In the genomic region with DNA sequence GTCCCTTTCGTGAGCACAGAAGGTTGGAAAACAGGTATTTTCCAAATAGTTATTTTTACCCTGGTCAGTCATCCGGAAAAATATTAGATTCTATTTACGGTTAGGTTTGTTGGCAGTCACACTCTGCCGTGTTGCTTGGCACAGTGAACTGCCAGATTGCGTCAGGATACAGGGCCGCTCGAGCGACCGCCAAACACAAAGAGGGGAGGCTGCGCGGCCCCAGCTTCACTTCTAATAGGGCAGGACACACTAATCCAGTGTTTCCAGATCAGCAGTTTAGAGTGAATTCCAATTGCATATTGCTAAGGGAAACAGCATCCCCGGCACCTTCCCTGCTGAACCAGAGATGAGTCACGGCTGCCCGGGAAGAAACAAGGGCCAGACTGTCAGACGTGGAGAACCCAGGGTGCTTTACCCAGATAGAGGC, we compare ENCODE assay signal across 13 cellular contexts. TPM values are rescaled to one million over a fixed set of nuclear protein-coding genes. Genes with fewer than 3 reads are reported as not detected.
A peak's percentile ranks its signal among the peaks of the same experiment; 100 is the strongest.
DNase-seq lines count a peak whose midpoint lies in the region; ATAC-seq, FAIRE-seq and TF ChIP-seq lines count a peak whose summit lies in the region.
"Had no signal": no experiment of that assay in that cellular context is flagged by ENCODE, and none has a peak within 500 bp of the region (broad histone marks: within the 10 kb centered on the region; RNA-seq: fewer than 3 reads in every experiment).

No MANE protein-coding gene starts in this region.

- H3K36me3 Mint-ChIP-seq in activated naive CD4-positive, alpha-beta T cell treated with anti-CD3 and anti-CD28 coated beads, Interleukin-2, amount 50 U/mL, for 72 hours, result peaks cover 0 to 5% of the 10 kb centered on the region in 2 donors
- H3K36me3 Mint-ChIP-seq in activated T-helper 1 cell treated with anti-CD3 and anti-CD28 coated beads, Interleukin-12 subunit alpha, Interleukin-12 subunit beta, Interleukin-2, Interleukin-4 antibody, amounts not matched to agents 30 ng/mL and 10 ng/mL and 1 ng/mL, durations not matched to agents 14 hours and 24 hours and 36 hours (ENCODE audit: low read depth), result no peaks in the 10 kb centered on the region

- no peaks in the 10 kb centered on the region for H3K9me3 ChIP-seq in keratinocyte (ENCODE audit: control insufficient read depth, low read depth, low read length)
- H3K9me3 ChIP-seq: upper lobe of left lung had no signal

- DNase-seq in A172 (ENCODE audit: low spot score) (peak; percentile 91), HS-5 (ENCODE audit: low read depth) (peak; percentile 72), astrocyte of the spinal cord (ENCODE audit: low read depth, low spot score) (peak; percentile 96), keratinocyte (ENCODE audit: low read depth, low spot score) (peak; percentile 15), SIG-M5 (lab: John Stamatoyannopoulos, UW) (no peak)
- DNase-seq in activated naive CD4-positive, alpha-beta T cell treated with anti-CD3 and anti-CD28 coated beads, Interleukin-2, amount 50 U/mL, for 72 hours (ENCODE audit: low spot score in 2 of 2), result no peak
- no peak for DNase-seq in activated T-helper 1 cell treated with anti-CD3 and anti-CD28 coated beads, Interleukin-12 subunit alpha, Interleukin-12 subunit beta, Interleukin-2, Interleukin-4 antibody, amounts not matched to agents 30 ng/mL and 10 ng/mL and 1 ng/mL, durations not matched to agents 14 hours and 24 hours and 36 hours (ENCODE audit: low spot score)
- DNase-seq: activated CD8-positive, alpha-beta memory T cell treated with anti-CD3 and anti-CD28 coated beads for 24 hours; stimulated activated CD4-positive, alpha-beta T cell treated with anti-CD3 and anti-CD28 coated beads, Interleukin-2, amount 100 ng/mL, for 24 hours; upper lobe of left lung had no signal

- H3K4me3 ChIP-seq in astrocyte of the spinal cord (ENCODE audit: low read depth, low read length) (no peak overlapping the region), keratinocyte (ENCODE audit: control insufficient read depth in 2 of 3, extremely low read depth in 1 of 3, insufficient read depth in 2 of 3, low read depth in 1 of 3, low read length in 3 of 3) (no peak overlapping the region)
- H3K4me3 ChIP-seq: upper lobe of left lung had no signal

- H3K4me3 Mint-ChIP-seq in activated T-helper 1 cell treated with anti-CD3 and anti-CD28 coated beads, Interleukin-12 subunit alpha, Interleukin-12 subunit beta, Interleukin-2, Interleukin-4 antibody, amounts not matched to agents 30 ng/mL and 10 ng/mL and 1 ng/mL, durations not matched to agents 14 hours and 24 hours and 36 hours, result no peak overlapping the region

- in situ Hi-C loops in astrocyte of the spinal cord (cut with HindIII; ENCODE audit: low sequenced_read_pairs), result no loop called here

- H3K36me3 ChIP-seq in keratinocyte (ENCODE audit: control insufficient read depth in 2 of 2, extremely low read depth in 1 of 2, insufficient read depth in 2 of 2, low read length in 2 of 2), result no peaks in the 10 kb centered on the region
- H3K36me3 ChIP-seq: upper lobe of left lung had no signal

- H3K4me1 Mint-ChIP-seq in activated T-helper 1 cell treated with anti-CD3 and anti-CD28 coated beads, Interleukin-12 subunit alpha, Interleukin-12 subunit beta, Interleukin-2, Interleukin-4 antibody, amounts not matched to agents 30 ng/mL and 10 ng/mL and 1 ng/mL, durations not matched to agents 14 hours and 24 hours and 36 hours (ENCODE audit: low read depth), result peaks cover 7% of the 10 kb centered on the region

- H3K9ac ChIP-seq in keratinocyte (ENCODE audit: control insufficient read depth, extremely low read depth, insufficient read depth, low read length), result peak overlapping the region; percentile 26

- H2AFZ ChIP-seq in keratinocyte (ENCODE audit: control insufficient read depth, low read length), result peak overlapping the region; percentile 8

- peak overlapping the region; percentile 11 for H3K27ac ChIP-seq in keratinocyte (ENCODE audit: control insufficient read depth, insufficient read depth, low read length)
- H3K27ac ChIP-seq: C4-2B, upper lobe of left lung had no signal

- dilution Hi-C loops in keratinocyte (cut with MboI; ENCODE audit: extremely low pct_ligation_motif_present, low sequenced_read_pairs), result no loop called here

- H4K20me1 ChIP-seq in keratinocyte (ENCODE audit: control insufficient read depth, extremely low read depth, insufficient read depth, low read length), result no peaks in the 10 kb centered on the region

- H3K79me2 ChIP-seq in keratinocyte (ENCODE audit: control insufficient read depth, insufficient read depth, low read length), result no peaks in the 10 kb centered on the region

- peaks cover 20% of the 10 kb centered on the region for H3K27me3 ChIP-seq in keratinocyte (ENCODE audit: control insufficient read depth, extremely low read depth, insufficient read depth, low read length)
- H3K27me3 ChIP-seq: upper lobe of left lung had no signal

- H3K4me1 ChIP-seq in keratinocyte (ENCODE audit: control insufficient read depth, extremely low read depth, insufficient read depth, low read length), result peaks cover 21% of the 10 kb centered on the region

- ATAC-seq in activated naive CD4-positive, alpha-beta T cell treated with anti-CD3 and anti-CD28 coated beads, Interleukin-2, amount 50 U/mL, for 72 hours, result no peak
- no peak for ATAC-seq in GM19397 (IDR thresholded peaks at IDR 0.05; ENCODE audit: unreplicated experiment)

- intact Hi-C loops in activated T-helper 1 cell treated with anti-CD3 and anti-CD28 coated beads, Interleukin-12 subunit alpha, Interleukin-12 subunit beta, Interleukin-2, Interleukin-4 antibody, amounts not matched to agents 30 ng/mL and 10 ng/mL and 1 ng/mL, durations not matched to agents 14 hours and 24 hours and 36 hours (cut with micrococcal nuclease), result no loop called here

- H3K4me2 ChIP-seq in keratinocyte (ENCODE audit: control insufficient read depth, extremely low read depth, insufficient read depth, low read depth, low read length), result peak overlapping the region; percentile 52

- peaks cover 0 to 4% of the 10 kb centered on the region in 2 donors for H3K9me3 Mint-ChIP-seq in activated naive CD4-positive, alpha-beta T cell treated with anti-CD3 and anti-CD28 coated beads, Interleukin-2, amount 50 U/mL, for 72 hours
- H3K9me3 Mint-ChIP-seq in activated T-helper 1 cell treated with anti-CD3 and anti-CD28 coated beads, Interleukin-12 subunit alpha, Interleukin-12 subunit beta, Interleukin-2, Interleukin-4 antibody, amounts not matched to agents 30 ng/mL and 10 ng/mL and 1 ng/mL, durations not matched to agents 14 hours and 24 hours and 36 hours, result peaks cover 6% of the 10 kb centered on the region

- peaks cover 7% of the 10 kb centered on the region for H3K27me3 Mint-ChIP-seq in activated T-helper 1 cell treated with anti-CD3 and anti-CD28 coated beads, Interleukin-12 subunit alpha, Interleukin-12 subunit beta, Interleukin-2, Interleukin-4 antibody, amounts not matched to agents 30 ng/mL and 10 ng/mL and 1 ng/mL, durations not matched to agents 14 hours and 24 hours and 36 hours (ENCODE audit: insufficient read depth)

- no peak overlapping the region for H3K27ac Mint-ChIP-seq in activated naive CD4-positive, alpha-beta T cell treated with anti-CD3 and anti-CD28 coated beads, Interleukin-2, amount 50 U/mL, for 72 hours
- H3K27ac Mint-ChIP-seq in activated T-helper 1 cell treated with anti-CD3 and anti-CD28 coated beads, Interleukin-12 subunit alpha, Interleukin-12 subunit beta, Interleukin-2, Interleukin-4 antibody, amounts not matched to agents 30 ng/mL and 10 ng/mL and 1 ng/mL, durations not matched to agents 14 hours and 24 hours and 36 hours, result no peak overlapping the region

- TF ChIP-seq CTCF in astrocyte of the spinal cord (IDR thresholded peaks at IDR 0.05; ENCODE audit: low read depth, low read length) (no peak), keratinocyte (optimal IDR thresholded peaks at IDR 0.05 in 1 of 3, IDR thresholded peaks at IDR 0.05 in 1 of 3, conservative IDR thresholded peaks at IDR 0.05 in 1 of 3; ENCODE audit: extremely low read depth in 1 of 3, insufficient read depth in 2 of 3, low read length in 3 of 3) (no peak)

- H3K9me1 ChIP-seq in keratinocyte (ENCODE audit: control insufficient read depth, extremely low read depth, insufficient read depth, low read length), result no peaks in the 10 kb centered on the region

- FAIRE-seq in keratinocyte (lab: Jason Lieb, UNC), result peak; percentile 80
- FAIRE-seq: GM18507 had no signal

RNA-seq across cellular contexts. Expression of a gene that starts 22.9 kb away (rescaled TPM):
- not detected in 2 replicates for total RNA-seq in A172 (2014; rRNA removed; shearing (Covaris generic))
- polyA plus RNA-seq in keratinocyte, result 0.03 TPM in 1 of 3 replicates, not detected in the others
- not detected for polyA plus RNA-seq in keratinocyte (2011; ENCODE audit: low read depth)
- not detected in 2 replicates for polyA plus RNA-seq in keratinocyte (2011; cell fraction: cytosol; rRNA removed)
- polyA plus RNA-seq in keratinocyte (2011; cell fraction: nucleus; rRNA removed), result not detected in 2 replicates
- polyA plus RNA-seq in keratinocyte (2012; ENCODE audit: low replicate concordance), result not detected in 2 replicates
- not detected in 3 replicates for polyA minus RNA-seq in keratinocyte
- not detected for polyA minus RNA-seq in keratinocyte (2011; cell fraction: cytosol; rRNA and poly(A)+ RNA removed)
- polyA minus RNA-seq in keratinocyte (2011; cell fraction: nucleus; rRNA and poly(A)+ RNA removed), result not detected in 2 replicates
- total RNA-seq in activated naive CD4-positive, alpha-beta T cell treated with anti-CD3 and anti-CD28 coated beads, Interleukin-2, amount 50 U/mL, for 72 hours, result under 1 TPM; 0.09 to 0.18 TPM
- not detected in 2 replicates for total RNA-seq in activated T-helper 1 cell treated with anti-CD3 and anti-CD28 coated beads, Interleukin-12 subunit alpha, Interleukin-12 subunit beta, Interleukin-2, Interleukin-4 antibody, amounts not matched to agents 30 ng/mL and 10 ng/mL and 1 ng/mL, durations not matched to agents 14 hours and 24 hours and 36 hours

Comparison
In these comparisons a context has a peak if more than half of its experiments do, and no peak if none do; other contexts are left out.
1. DNase-seq: peak in A172 (single experiment), HS-5 (single experiment), astrocyte of the spinal cord (single experiment) and keratinocyte (single experiment); none in activated naive CD4-positive, alpha-beta T cell treated with anti-CD3 and anti-CD28 coated beads, Interleukin-2, amount 50 U/mL, for 72 hours (0 of 2), activated T-helper 1 cell treated with anti-CD3 and anti-CD28 coated beads, Interleukin-12 subunit alpha, Interleukin-12 subunit beta, Interleukin-2, Interleukin-4 antibody, amounts not matched to agents 30 ng/mL and 10 ng/mL and 1 ng/mL, durations not matched to agents 14 hours and 24 hours and 36 hours (single experiment) and SIG-M5 (single experiment).